8 cellular contexts compared by ENCODE assay signal in the genomic region with DNA sequence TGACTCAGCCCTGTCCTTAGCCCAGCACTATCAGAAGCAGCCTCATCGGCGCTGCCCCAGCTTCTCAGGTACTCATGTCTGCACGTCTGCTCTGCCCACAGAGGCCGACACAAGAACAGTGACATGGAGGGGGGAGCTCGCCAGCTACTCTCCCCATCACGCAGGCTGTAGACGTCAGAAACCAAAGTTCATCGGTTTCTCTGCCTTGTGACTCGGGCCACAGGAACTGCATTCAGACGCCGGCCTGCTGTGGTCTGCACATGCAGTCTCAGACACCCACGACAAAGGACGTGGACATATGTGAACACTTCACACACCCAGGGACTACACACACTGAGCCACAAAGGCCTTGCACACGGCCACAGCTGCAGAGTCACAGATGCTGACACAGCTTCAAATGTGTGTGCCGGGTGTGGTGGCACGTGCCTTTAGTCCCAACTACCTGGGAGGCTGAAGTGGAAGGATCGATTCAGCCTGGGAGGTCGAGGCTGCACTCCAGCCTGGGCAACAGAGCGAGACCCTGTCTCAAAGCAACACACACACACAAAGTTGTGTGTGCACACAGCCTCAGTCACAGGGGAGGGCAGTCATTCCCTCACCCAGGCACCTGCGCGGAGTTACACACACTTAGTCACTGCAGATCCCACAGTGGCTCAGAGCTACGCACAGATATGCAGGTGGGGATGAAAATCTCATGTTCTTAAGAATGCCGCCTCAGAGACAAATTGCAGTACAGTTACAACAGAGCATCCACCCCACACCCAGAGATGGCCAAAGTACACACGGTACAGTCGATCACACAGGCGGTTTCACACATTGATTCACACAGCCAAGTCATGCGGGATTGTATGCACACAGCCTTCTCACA. TPM values are rescaled to one million over a fixed set of nuclear protein-coding genes. Genes with fewer than 3 reads are reported as not detected.
DNase-seq lines count a peak whose midpoint lies in the region; ATAC-seq, FAIRE-seq and TF ChIP-seq lines count a peak whose summit lies in the region.

No MANE protein-coding gene starts in this region.

- peak overlapping the region; percentile 100 for H3K4me2 ChIP-seq in GM12878 (ENCODE audit: control insufficient read depth, insufficient read depth)

- DNase-seq in Caki2 (ENCODE audit: low read depth) (peak; percentile 82), T-helper 9 cell (peak; percentile 83), GM12878 (ENCODE audit: low read depth, low spot score) (no peak)
- peak; percentile 83 for DNase-seq in stimulated activated CD4-positive, alpha-beta T cell treated with anti-CD3 and anti-CD28 coated beads, Interleukin-4, amount 100 ng/mL, for 24 hours

- H4K20me1 ChIP-seq in GM12878 (ENCODE audit: control insufficient read depth, insufficient read depth) = no peaks in the 10 kb centered on the region

- POLR2A ChIA-PET in GM12878 (lab: Charles Lee) = interaction anchor here (0.7 to 2.9 kb wide), 7 partner anchors 10 to 445 kb away, joined by 3 to 37 read pairs (median 12); partner anchors contain the start of genes FBL, MED29, PAF1 and PLEKHG2

- SMC1A ChIA-PET in GM12878 (lab: Charles Lee; ENCODE audit: uncharacterized antibody, unreplicated experiment) = interaction anchor here (0.8 to 8.7 kb wide), 2 partner anchors 10 to 844 kb away, joined by 3 to 146 read pairs; partner anchors contain the start of gene PLEKHG2

- H3K27me3 ChIP-seq in GM12878 (replicated peaks in 1 of 2; ENCODE audit: control insufficient read depth in 2 of 2, insufficient read depth in 2 of 2, low read length in 1 of 2) (no peaks in the 10 kb centered on the region), layer of hippocampus (ENCODE audit: control insufficient read depth, insufficient read depth, low read length) (no peaks in the 10 kb centered on the region)

- ATAC-seq in HG03175 (IDR thresholded peaks at IDR 0.05; ENCODE audit: unreplicated experiment) (peak; percentile 30), GM12878 (peak; percentile 57), GM19395 (IDR thresholded peaks at IDR 0.05; ENCODE audit: unreplicated experiment) (no peak), HG03139 (IDR thresholded peaks at IDR 0.05; ENCODE audit: unreplicated experiment) (no peak)

- in situ Hi-C loops in Caki2 (cut with HindIII; ENCODE audit: low pct_unique_long_range_greater_than_20kb, low sequenced_read_pairs) = no loop called here
- in situ Hi-C loops in GM12878 (cut with MboI) = no loop called here

- H3K9ac ChIP-seq in GM12878 (ENCODE audit: control insufficient read depth, insufficient read depth, low read length) = peak overlapping the region; percentile 90

- no peak for TF ChIP-seq CTCF in GM12878 (IDR thresholded peaks at IDR 0.05 in 2 of 3, conservative IDR thresholded peaks at IDR 0.05 in 1 of 3; ENCODE audit: control insufficient read depth in 2 of 3, extremely low read depth in 1 of 3, insufficient read depth in 1 of 3, low read depth in 3 of 3, low read length in 3 of 3)

- H3K27ac ChIP-seq in GM12878 (ENCODE audit: control insufficient read depth, insufficient read depth) = peak overlapping the region; percentile 100
- peak overlapping the region; percentile 96 for H3K27ac ChIP-seq in layer of hippocampus (ENCODE audit: low read depth, low read length)

- RAD21 ChIA-PET in GM12878 (lab: Charles Lee; ENCODE audit: unreplicated experiment) = interaction anchor here (0.5 to 6.7 kb wide), 8 partner anchors 10 to 164 kb away, joined by 3 to 159 read pairs (median 4); partner anchors contain the start of genes EID2B, MED29, PAF1 and PLEKHG2

- TF ChIP-seq RAD21 in GM12878 (IDR thresholded peaks at IDR 0.05; ENCODE audit: insufficient read depth, low read depth, low read length) = no peak

- intact Hi-C loops in GM12878 (cut with micrococcal nuclease; ENCODE audit: unreplicated experiment) = loop anchor here (1.0 to 10.0 kb wide), 2 partner anchors 11 to 427 kb away; partner anchors contain the start of genes FBXO17 and PLEKHG2

- H2AFZ ChIP-seq in GM12878 (ENCODE audit: control insufficient read depth, low read depth, low read length) = peak overlapping the region; percentile 40

- H3K9me3 ChIP-seq in GM12878 (replicated peaks; ENCODE audit: control insufficient read depth, insufficient read depth, low read length) = no peaks in the 10 kb centered on the region

- H3K4me1 ChIP-seq in GM12878 (ENCODE audit: control insufficient read depth, insufficient read depth, low read length) = peaks cover 77% of the 10 kb centered on the region

- WGBS in GM12878 (ENCODE audit: insufficient coverage, insufficient replicate concordance, low lambda C conversion rate, missing lambda C conversion rate) = 3% methylated on average over 27 of the region's 27 CpGs

- peak; percentile 71 for FAIRE-seq in GM12878 (lab: Jason Lieb, UNC)

- TF ChIP-seq EP300 in GM12878 (IDR thresholded peaks at IDR 0.05; ENCODE audit: borderline replicate concordance in 1 of 2, control insufficient read depth in 1 of 2, low read depth in 2 of 2, low read length in 2 of 2) = peak; percentile 83 to 93; a peak in 3 of 4 replicates

- peaks cover 35% of the 10 kb centered on the region for H3K79me2 ChIP-seq in GM12878 (ENCODE audit: control insufficient read depth, insufficient read depth, low read length)

- 0 out of 4 replicates have a peak, but pooled peaks cover 0 to 5% of the 10 kb centered on the region in 2 experiments for H3K36me3 ChIP-seq in GM12878 (ENCODE audit: control insufficient read depth in 2 of 2, insufficient read depth in 2 of 2, low read length in 1 of 2)

- CTCF ChIA-PET in GM12878 (lab: Yijun Ruan, JAX) = interaction anchor here (1.0 to 7.4 kb wide), 4 partner anchors 8 to 132 kb away, joined by 4 to 218 read pairs (median 14); partner anchors contain the start of genes EID2B and PLEKHG2

- BruUV-seq in GM12878 (replicated peaks; lab: Mats Ljungman, UMichigan) = no TSS peak

- peak overlapping the region; percentile 12; the same call in 1 of the 2 replicates for H3K4me3 ChIP-seq in GM12878

- TF ChIP-seq POLR2A in GM12878 (IDR thresholded peaks at IDR 0.05; ENCODE audit: low read depth, low read length) = peak; percentile 53; the same call in 1 of the 2 replicates

RNA-seq across cellular contexts. Expression of gene ZFP36, which starts 4.9 kb away (rescaled TPM):
- total RNA-seq in Caki2 (2014; rRNA removed; shearing (Covaris generic); ENCODE audit: low replicate concordance) = 1.4 TPM in 1 of 2 replicates, not detected in the other
- 55.8 and 57.7 TPM in 2 replicates for total RNA-seq in GM12878 (2013; cell fraction: nucleolus; rRNA removed)
- 10.1 and 11.9 TPM in 2 replicates for total RNA-seq in GM12878 (2014; rRNA removed)
- total RNA-seq in GM12878 (2014; rRNA removed; fragmentation: Illumina TruSeq; extraction: Trizol) = 10.0 and 10.1 TPM in 2 replicates
- 50.1 and 55.0 TPM in 2 replicates for total RNA-seq in GM12878 (2021)
- polyA plus RNA-seq in GM12878 (2011; ENCODE audit: low read depth) = 10.7 TPM
- 2.9 and 5.3 TPM in 2 replicates for polyA plus RNA-seq in GM12878 (2011; rRNA removed)
- 8.8 and 14.3 TPM in 2 replicates for polyA plus RNA-seq in GM12878 (2011; cell fraction: cytosol; rRNA removed)
- polyA plus RNA-seq in GM12878 (2011; cell fraction: nucleus; rRNA removed) = 74.9 and 76.1 TPM in 2 replicates
- 39.8 and 73.1 TPM in 2 replicates for polyA plus RNA-seq in GM12878 (2012)
- polyA plus RNA-seq in GM12878 (2014; fragmentation: Illumina TruSeq; extraction: Trizol) = 24.3 and 30.2 TPM in 2 replicates
- polyA plus RNA-seq in GM12878 (2014; fragmentation: Nextera tagmentation; extraction: Ambion mirVana) = 1 to 10 TPM; 5.3 to 7.8 TPM
- polyA plus RNA-seq in GM12878 (2014; rRNA removed) = 31.3 and 31.6 TPM in 2 replicates
- 10 to 100 TPM; 39.7 to 43.7 TPM for polyA plus RNA-seq in GM12878 (2016; fragmentation: Nextera tagmentation; extraction: Ambion mirVana)
- 3.7 and 10.3 TPM in 2 replicates for polyA minus RNA-seq in GM12878 (2011; rRNA and poly(A)+ RNA removed)
- 30.7 and 36.4 TPM in 2 replicates for polyA minus RNA-seq in GM12878 (2011; cell fraction: cytosol; rRNA and poly(A)+ RNA removed)
- polyA minus RNA-seq in GM12878 (2011; cell fraction: nucleus; rRNA and poly(A)+ RNA removed) = 64.4 and 90.9 TPM in 2 replicates

RNA-seq across cellular contexts. Expression of gene MED29, which starts 10.6 kb away (rescaled TPM):
- 76.2 and 86.5 TPM in 2 replicates for total RNA-seq in Caki2 (2014; rRNA removed; shearing (Covaris generic); ENCODE audit: low replicate concordance)
- total RNA-seq in GM12878 (2013; cell fraction: nucleolus; rRNA removed) = 12.2 and 14.2 TPM in 2 replicates
- total RNA-seq in GM12878 (2014; rRNA removed) (22.6 and 22.7 TPM in 2 replicates), GM12878 (2014; rRNA removed; fragmentation: Illumina TruSeq; extraction: Trizol) (12.8 and 14.5 TPM in 2 replicates), GM12878 (2021) (26.2 and 28.0 TPM in 2 replicates)
- polyA plus RNA-seq in GM12878 (2011; ENCODE audit: low read depth) = 9.9 TPM
- polyA plus RNA-seq in GM12878 (2011; rRNA removed) (13.9 and 19.5 TPM in 2 replicates), GM12878 (2014; fragmentation: Illumina TruSeq; extraction: Trizol) (16.7 and 23.0 TPM in 2 replicates), GM12878 (2014; fragmentation: Nextera tagmentation; extraction: Ambion mirVana) (1 to 10 TPM; 3.2 to 5.1 TPM), GM12878 (2014; rRNA removed) (24.4 and 26.4 TPM in 2 replicates), GM12878 (2016; fragmentation: Nextera tagmentation; extraction: Ambion mirVana) (10 to 100 TPM; 31.9 to 36.6 TPM)
- polyA plus RNA-seq in GM12878 (2011; cell fraction: cytosol; rRNA removed) = 32.6 and 34.4 TPM in 2 replicates
- polyA plus RNA-seq in GM12878 (2011; cell fraction: nucleus; rRNA removed) = 14.1 and 18.7 TPM in 2 replicates
- 15.5 and 16.8 TPM in 2 replicates for polyA plus RNA-seq in GM12878 (2012)
- 19.4 and 20.9 TPM in 2 replicates for polyA minus RNA-seq in GM12878 (2011; rRNA and poly(A)+ RNA removed)
- 5.5 and 8.7 TPM in 2 replicates for polyA minus RNA-seq in GM12878 (2011; cell fraction: cytosol; rRNA and poly(A)+ RNA removed)
- 18.6 and 27.7 TPM in 2 replicates for polyA minus RNA-seq in GM12878 (2011; cell fraction: nucleus; rRNA and poly(A)+ RNA removed)

RNA-seq across cellular contexts. Expression of gene PLEKHG2, which starts 10.7 kb away (rescaled TPM):
- total RNA-seq in Caki2 (2014; rRNA removed; shearing (Covaris generic); ENCODE audit: low replicate concordance) = 5.1 and 34.1 TPM in 2 replicates
- 49.8 and 54.8 TPM in 2 replicates for total RNA-seq in GM12878 (2013; cell fraction: nucleolus; rRNA removed)
- total RNA-seq in GM12878 (2014; rRNA removed) = 13.4 and 18.1 TPM in 2 replicates
- total RNA-seq in GM12878 (2014; rRNA removed; fragmentation: Illumina TruSeq; extraction: Trizol) = 12.1 and 13.6 TPM in 2 replicates
- 56.6 and 62.5 TPM in 2 replicates for total RNA-seq in GM12878 (2021)
- polyA plus RNA-seq in GM12878 (2011; ENCODE audit: low read depth) = 10.5 TPM
- polyA plus RNA-seq in GM12878 (2011; rRNA removed) = 6.3 and 10.4 TPM in 2 replicates
- 8.8 and 23.4 TPM in 2 replicates for polyA plus RNA-seq in GM12878 (2011; cell fraction: cytosol; rRNA removed)
- polyA plus RNA-seq in GM12878 (2011; cell fraction: nucleus; rRNA removed) = 78.6 and 96.3 TPM in 2 replicates
- 29.4 and 34.1 TPM in 2 replicates for polyA plus RNA-seq in GM12878 (2012)
- 17.1 and 114 TPM in 2 replicates for polyA plus RNA-seq in GM12878 (2014; fragmentation: Illumina TruSeq; extraction: Trizol)
- 1 to 10 TPM; 3.0 to 7.2 TPM for polyA plus RNA-seq in GM12878 (2014; fragmentation: Nextera tagmentation; extraction: Ambion mirVana)
- polyA plus RNA-seq in GM12878 (2014; rRNA removed) = 25.2 and 31.8 TPM in 2 replicates
- 10 to 100 TPM; 17.3 to 18.1 TPM for polyA plus RNA-seq in GM12878 (2016; fragmentation: Nextera tagmentation; extraction: Ambion mirVana)
- polyA minus RNA-seq in GM12878 (2011; rRNA and poly(A)+ RNA removed) = 5.9 and 32.7 TPM in 2 replicates
- 13.9 and 15.4 TPM in 2 replicates for polyA minus RNA-seq in GM12878 (2011; cell fraction: cytosol; rRNA and poly(A)+ RNA removed)
- polyA minus RNA-seq in GM12878 (2011; cell fraction: nucleus; rRNA and poly(A)+ RNA removed) = 20.4 and 29.4 TPM in 2 replicates

RNA-seq across cellular contexts. Expression of gene PAF1, which starts 10.9 kb away (rescaled TPM):
- 77.5 and 79.9 TPM in 2 replicates for total RNA-seq in Caki2 (2014; rRNA removed; shearing (Covaris generic); ENCODE audit: low replicate concordance)
- 15.4 and 21.4 TPM in 2 replicates for total RNA-seq in GM12878 (2013; cell fraction: nucleolus; rRNA removed)
- total RNA-seq in GM12878 (2014; rRNA removed) (35.9 and 40.0 TPM in 2 replicates), GM12878 (2014; rRNA removed; fragmentation: Illumina TruSeq; extraction: Trizol) (26.2 and 32.2 TPM in 2 replicates), GM12878 (2021) (33.8 and 34.8 TPM in 2 replicates)
- polyA plus RNA-seq in GM12878 (2011; ENCODE audit: low read depth) = 19.7 TPM
- polyA plus RNA-seq in GM12878 (2011; rRNA removed) (34.2 and 44.6 TPM in 2 replicates), GM12878 (2014; fragmentation: Illumina TruSeq; extraction: Trizol) (38.3 and 44.2 TPM in 2 replicates), GM12878 (2014; fragmentation: Nextera tagmentation; extraction: Ambion mirVana) (1 to 10 TPM; 1.7 to 3.7 TPM), GM12878 (2014; rRNA removed) (39.2 and 41.8 TPM in 2 replicates), GM12878 (2016; fragmentation: Nextera tagmentation; extraction: Ambion mirVana) (10 to 100 TPM; 39.3 to 45.8 TPM)
- 44.0 and 45.7 TPM in 2 replicates for polyA plus RNA-seq in GM12878 (2011; cell fraction: cytosol; rRNA removed)
- polyA plus RNA-seq in GM12878 (2011; cell fraction: nucleus; rRNA removed) = 53.9 and 78.1 TPM in 2 replicates
- 34.7 and 38.4 TPM in 2 replicates for polyA plus RNA-seq in GM12878 (2012)
- polyA minus RNA-seq in GM12878 (2011; rRNA and poly(A)+ RNA removed) = 28.8 and 36.4 TPM in 2 replicates
- polyA minus RNA-seq in GM12878 (2011; cell fraction: cytosol; rRNA and poly(A)+ RNA removed) = 15.4 and 26.1 TPM in 2 replicates
- polyA minus RNA-seq in GM12878 (2011; cell fraction: nucleus; rRNA and poly(A)+ RNA removed) = 30.0 and 47.1 TPM in 2 replicates

RNA-seq across cellular contexts. Expression of gene RPS16, which starts 34.0 kb away (rescaled TPM):
- total RNA-seq in Caki2 (2014; rRNA removed; shearing (Covaris generic); ENCODE audit: low replicate concordance) = 76.6 and 151 TPM in 2 replicates
- 10.8 and 16.1 TPM in 2 replicates for total RNA-seq in GM12878 (2013; cell fraction: nucleolus; rRNA removed)
- 1,897 and 2,276 TPM in 2 replicates for total RNA-seq in GM12878 (2014; rRNA removed)
- 144 and 148 TPM in 2 replicates for total RNA-seq in GM12878 (2014; rRNA removed; fragmentation: Illumina TruSeq; extraction: Trizol)
- total RNA-seq in GM12878 (2021) = 3,603 and 3,713 TPM in 2 replicates
- 5,627 TPM for polyA plus RNA-seq in GM12878 (2011; ENCODE audit: low read depth)
- 1,202 and 1,881 TPM in 2 replicates for polyA plus RNA-seq in GM12878 (2011; rRNA removed)
- 7,530 and 7,949 TPM in 2 replicates for polyA plus RNA-seq in GM12878 (2011; cell fraction: cytosol; rRNA removed)
- polyA plus RNA-seq in GM12878 (2011; cell fraction: nucleus; rRNA removed) = 2,024 and 2,282 TPM in 2 replicates
- 5,175 and 6,218 TPM in 2 replicates for polyA plus RNA-seq in GM12878 (2012)
- polyA plus RNA-seq in GM12878 (2014; fragmentation: Illumina TruSeq; extraction: Trizol) = 1,250 and 2,410 TPM in 2 replicates
- polyA plus RNA-seq in GM12878 (2014; fragmentation: Nextera tagmentation; extraction: Ambion mirVana) = 1,000 to 10,000 TPM; 3,810 to 4,177 TPM
- 4,404 and 4,810 TPM in 2 replicates for polyA plus RNA-seq in GM12878 (2014; rRNA removed)
- 1,000 to 10,000 TPM; 1,821 to 1,829 TPM for polyA plus RNA-seq in GM12878 (2016; fragmentation: Nextera tagmentation; extraction: Ambion mirVana)
- polyA minus RNA-seq in GM12878 (2011; rRNA and poly(A)+ RNA removed) = 1,788 and 3,301 TPM in 2 replicates
- 1,375 and 1,377 TPM in 2 replicates for polyA minus RNA-seq in GM12878 (2011; cell fraction: cytosol; rRNA and poly(A)+ RNA removed)
- polyA minus RNA-seq in GM12878 (2011; cell fraction: nucleus; rRNA and poly(A)+ RNA removed) = 333 and 402 TPM in 2 replicates

Comparison
In these comparisons a context has a peak if more than half of its experiments do, and no peak if none do; other contexts are left out.
1. ATAC-seq: peak in HG03175 (single experiment) and GM12878 (single experiment); none in GM19395 (single experiment) and HG03139 (single experiment).